13 cellular contexts compared by ENCODE assay signal in genomic region chr6:13248053-13248452, GRCh38.
DNase-seq lines count a peak whose midpoint lies in the region; ATAC-seq, FAIRE-seq and TF ChIP-seq lines count a peak whose summit lies in the region.
"Had no signal": no experiment of that assay in that cellular context is flagged by ENCODE, and none has a peak within 500 bp of the region (broad histone marks: within the 10 kb centered on the region; RNA-seq: fewer than 3 reads in every experiment).

No MANE protein-coding gene starts in this region.

- H3K27me3 ChIP-seq in breast epithelium (no peaks in the 10 kb centered on the region), gastrocnemius medialis (no peaks in the 10 kb centered on the region)

- peak overlapping the region; percentile 88 for H3K27ac Mint-ChIP-seq in MCF 10A (ENCODE audit: low read depth, unreplicated experiment)
- H3K27ac Mint-ChIP-seq: dendritic cell treated with granulocyte-macrophage colony-stimulating factor and Interleukin-4, amounts not matched to agents 40 ng/mL and 50 ng/mL, for 4 days had no signal

- TF ChIP-seq POLR2A in breast epithelium (IDR thresholded peaks at IDR 0.05) (no peak), gastrocnemius medialis (IDR thresholded peaks at IDR 0.05) (no peak)

- BruUV-seq in MCF 10A (replicated peaks; lab: Mats Ljungman, UMichigan) = no TSS peak

- H3K4me3 ChIP-seq in breast epithelium (no peak overlapping the region), gastrocnemius medialis (no peak overlapping the region)

- H3K36me3 Mint-ChIP-seq in MCF 10A (ENCODE audit: insufficient read depth, unreplicated experiment) = no peaks in the 10 kb centered on the region

- FAIRE-seq in urothelium cell line (lab: Jason Lieb, UNC) = no peak

- peaks cover 19% of the 10 kb centered on the region for H3K4me1 Mint-ChIP-seq in MCF 10A (ENCODE audit: insufficient read depth, unreplicated experiment)

- H3K36me3 ChIP-seq in breast epithelium = no peaks in the 10 kb centered on the region
- H3K36me3 ChIP-seq in gastrocnemius medialis = no peaks in the 10 kb centered on the region

- CTCF ChIA-PET in MCF 10A (lab: Yijun Ruan, JAX) = interaction anchor here (0.5 to 1.5 kb wide), 5 partner anchors 12 to 80 kb away, joined by 3 to 5 read pairs (median 4); partner anchors contain the start of gene TBC1D7

- peak; percentile 14 for DNase-seq in MCF 10A (ENCODE audit: unreplicated experiment)
- no peak for DNase-seq in breast epithelium (ENCODE audit: low spot score in 2 of 2)
- peak; percentile 96 for DNase-seq in NCI-H69 (lab: John Stamatoyannopoulos, UW)
- DNase-seq in foreskin melanocyte = peak; percentile 70
- DNase-seq in urothelium cell line (ENCODE audit: low spot score) = peak; percentile 46
- DNase-seq in Right ventricle myocardium inferior (ENCODE audit: missing footprints) = no peak
- no peak for DNase-seq in gastrocnemius medialis
- DNase-seq: HCEC 1CT; left colon; SIG-M5; stimulated activated CD4-positive, alpha-beta T cell treated with anti-CD3 and anti-CD28 coated beads, Interleukin-12 subunit alpha, Interleukin-12 subunit beta, amount 100 ng/mL, for 4 hours had no signal

- in situ Hi-C loops in gastrocnemius medialis (cut with MboI; ENCODE audit: low sequenced_read_pairs in 4 of 4) = no loop called here

- POLR2A ChIA-PET in MCF 10A (lab: Yijun Ruan, JAX) = interaction anchor here (0.5 to 1.6 kb wide), 4 partner anchors 8 to 80 kb away, joined by 3 to 4 read pairs (median 3); no protein-coding TSS in a partner anchor

- TF ChIP-seq CTCF in MCF 10A (IDR thresholded peaks at IDR 0.05; ENCODE audit: unreplicated experiment) = no peak
- no peak for TF ChIP-seq CTCF in breast epithelium (IDR thresholded peaks at IDR 0.05)
- TF ChIP-seq CTCF in gastrocnemius medialis (IDR thresholded peaks at IDR 0.05 in 4 of 5, conservative IDR thresholded peaks at IDR 0.05 in 1 of 5) = no peak

- no peak for ATAC-seq in Right ventricle myocardium inferior
- no peak for ATAC-seq in gastrocnemius medialis
- ATAC-seq in GM18519 (IDR thresholded peaks at IDR 0.05; ENCODE audit: low FRiP score, unreplicated experiment) = no peak
- ATAC-seq: left colon had no signal

- no peak overlapping the region for H3K4me3 Mint-ChIP-seq in MCF 10A (ENCODE audit: unreplicated experiment)
- H3K4me3 Mint-ChIP-seq: dendritic cell treated with granulocyte-macrophage colony-stimulating factor and Interleukin-4, amounts not matched to agents 40 ng/mL and 50 ng/mL, for 4 days had no signal

- intact Hi-C loops in MCF 10A (cut with micrococcal nuclease) = no loop called here
- intact Hi-C loops in breast epithelium (cut with DNase I; ENCODE audit: low total_unique reads) = no loop called here
- intact Hi-C loops in Right ventricle myocardium inferior (cut with DNase I) = no loop called here
- intact Hi-C loops in gastrocnemius medialis (cut with DNase I; ENCODE audit: low total_unique reads) = no loop called here

- H3K27ac ChIP-seq in breast epithelium (no peak overlapping the region), gastrocnemius medialis (no peak overlapping the region)

- no peaks in the 10 kb centered on the region for H3K27me3 Mint-ChIP-seq in MCF 10A (ENCODE audit: insufficient read depth, unreplicated experiment)

- H3K9me3 ChIP-seq in breast epithelium = no peaks in the 10 kb centered on the region
- no peaks in the 10 kb centered on the region for H3K9me3 ChIP-seq in gastrocnemius medialis

- H3K4me1 ChIP-seq in breast epithelium = no peaks in the 10 kb centered on the region
- no peaks in the 10 kb centered on the region for H3K4me1 ChIP-seq in gastrocnemius medialis

- no peaks in the 10 kb centered on the region for H3K9me3 Mint-ChIP-seq in MCF 10A (ENCODE audit: unreplicated experiment)

Comparison
In these comparisons a context has a peak if more than half of its experiments do, and no peak if none do; other contexts are left out.
1. DNase-seq: peak in MCF 10A (single experiment), NCI-H69 (single experiment), foreskin melanocyte (single experiment) and urothelium cell line (single experiment); none in breast epithelium (0 of 2), Right ventricle myocardium inferior (single experiment) and gastrocnemius medialis (0 of 2).